20 cellular contexts compared by ENCODE assay signal in the genomic region with DNA sequence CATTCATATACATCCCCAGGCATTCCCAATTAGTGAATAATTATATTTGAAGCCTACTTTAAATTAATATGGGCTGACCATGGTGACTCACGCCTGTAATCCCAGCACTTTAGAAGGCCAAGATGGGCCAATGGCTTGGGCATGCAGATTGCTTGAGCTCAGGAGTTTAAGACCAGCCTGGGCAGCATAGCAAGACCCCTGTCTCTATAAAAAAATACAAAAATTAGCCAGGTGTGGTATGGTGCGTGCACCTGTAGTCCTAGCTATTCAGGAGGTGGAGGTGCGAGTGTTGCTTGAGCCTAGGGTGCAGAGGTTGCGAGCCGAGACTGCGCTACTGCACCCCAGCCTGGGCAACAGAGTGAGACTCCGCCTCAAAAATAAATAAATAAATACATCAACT. TPM values are rescaled to one million over a fixed set of nuclear protein-coding genes. Genes with fewer than 3 reads are reported as not detected.
DNase-seq lines count a peak whose midpoint lies in the region; ATAC-seq and TF ChIP-seq lines count a peak whose summit lies in the region.
"Had no signal": no experiment of that assay in that cellular context is flagged by ENCODE, and none has a peak within 500 bp of the region (broad histone marks: within the 10 kb centered on the region; RNA-seq: fewer than 3 reads in every experiment).

No MANE protein-coding gene starts in this region.

- intact Hi-C loops in OCI-LY7 (cut with micrococcal nuclease; ENCODE audit: unreplicated experiment) = loop anchor here (10.0 kb wide), 1 partner anchor 177 kb away; no protein-coding TSS in a partner anchor

- H3K9me3 Mint-ChIP-seq in stimulated activated naive CD8-positive, alpha-beta T cell treated with anti-CD3 and anti-CD28 coated beads, Interleukin-15, Interleukin-2, amounts not matched to agents 100 ng/mL and 50 ng/mL, for 24 hours = no peaks in the 10 kb centered on the region
- H3K9me3 Mint-ChIP-seq in stimulated activated naive CD8-positive, alpha-beta T cell treated with anti-CD3 and anti-CD28 coated beads, Interleukin-15, amount 100 ng/mL, for 72 hours = no peaks in the 10 kb centered on the region
- H3K9me3 Mint-ChIP-seq in central memory CD8-positive, alpha-beta T cell = no peaks in the 10 kb centered on the region
- H3K9me3 Mint-ChIP-seq: GM23338, HFFc6 had no signal

- DNase-seq in stimulated activated naive CD8-positive, alpha-beta T cell treated with anti-CD3 and anti-CD28 coated beads, Interleukin-15, amount 100 ng/mL, for 72 hours = no peak
- DNase-seq in OCI-LY7 (ENCODE audit: low spot score) (no peak), NCI-H1048 (lab: John Stamatoyannopoulos, UW) (no peak), NCI-H526 (lab: John Stamatoyannopoulos, UW) (no peak), activated T-cell treated with anti-CD3 and anti-CD28 coated beads for 4 hours (no peak)
- DNase-seq in central memory CD8-positive, alpha-beta T cell (ENCODE audit: low spot score in 2 of 2) = no peak
- DNase-seq in effector CD8-positive, alpha-beta T cell (lab: John Stamatoyannopoulos, UW) = no peak
- DNase-seq: Calu3, HFFc6, KG1, NCI-H1436 treated with DMSO at 0.1 percent for 48 hours, NCI-H2029 treated with DMSO at 0.1 percent for 48 hours, NCI-H510A, Peyer's patch had no signal

- H4K20me1 ChIP-seq in OCI-LY7 (ENCODE audit: insufficient read depth, low read length) = peaks cover 38% of the 10 kb centered on the region; the same call in 1 of the 2 replicates

- peaks cover 44% of the 10 kb centered on the region for H3K36me3 ChIP-seq in OCI-LY7 (ENCODE audit: insufficient read depth, low read length)
- H3K36me3 ChIP-seq: Peyer's patch had no signal

- H3K27ac Mint-ChIP-seq in stimulated activated naive CD8-positive, alpha-beta T cell treated with anti-CD3 and anti-CD28 coated beads, Interleukin-15, Interleukin-2, amounts not matched to agents 100 ng/mL and 50 ng/mL, for 24 hours = peak overlapping the region; percentile 2
- no peak overlapping the region for H3K27ac Mint-ChIP-seq in stimulated activated naive CD8-positive, alpha-beta T cell treated with anti-CD3 and anti-CD28 coated beads, Interleukin-15, amount 100 ng/mL, for 72 hours
- no peak overlapping the region for H3K27ac Mint-ChIP-seq in central memory CD8-positive, alpha-beta T cell (ENCODE audit: low read depth)
- H3K27ac Mint-ChIP-seq: GM23338, HFFc6 had no signal

- H3K9me3 ChIP-seq in OCI-LY7 (ENCODE audit: low read length) = no peaks in the 10 kb centered on the region
- H3K9me3 ChIP-seq: A549, Peyer's patch had no signal

- H3K4me2 ChIP-seq in OCI-LY7 (ENCODE audit: low read length) = peak overlapping the region; percentile 26; the same call in 1 of the 2 replicates
- H3K4me2 ChIP-seq: A549, GM23338 had no signal

- no peak overlapping the region for H3K27ac ChIP-seq in OCI-LY7 (ENCODE audit: low read depth, low read length, poor library complexity, severe bottlenecking)
- H3K27ac ChIP-seq: A549, C4-2B, Peyer's patch, SK-N-MC had no signal

- H3K36me3 Mint-ChIP-seq in stimulated activated naive CD8-positive, alpha-beta T cell treated with anti-CD3 and anti-CD28 coated beads, Interleukin-15, Interleukin-2, amounts not matched to agents 100 ng/mL and 50 ng/mL, for 24 hours (ENCODE audit: low read depth) = peaks cover 15% of the 10 kb centered on the region
- H3K36me3 Mint-ChIP-seq in central memory CD8-positive, alpha-beta T cell (ENCODE audit: insufficient read depth) = peaks cover 6% of the 10 kb centered on the region

- H3K79me2 ChIP-seq in OCI-LY7 (ENCODE audit: insufficient read depth, low read depth, low read length) = peaks cover 85% of the 10 kb centered on the region

- no peak for ATAC-seq in stimulated activated naive CD8-positive, alpha-beta T cell treated with anti-CD3 and anti-CD28 coated beads, Interleukin-15, amount 100 ng/mL, for 72 hours
- no peak for ATAC-seq in central memory CD8-positive, alpha-beta T cell (replicated peaks; ENCODE audit: extremely low read depth, poor library complexity, severe bottlenecking)
- ATAC-seq: A549, GM23338, Right ventricle myocardium inferior had no signal

- POLR2A ChIA-PET in OCI-LY7 (lab: Charles Lee) = interaction anchor here (0.7 to 1.9 kb wide), 4 partner anchors 14 to 588 kb away, joined by 3 to 7 read pairs (median 4); no protein-coding TSS in a partner anchor

- H3K4me3 Mint-ChIP-seq in stimulated activated naive CD8-positive, alpha-beta T cell treated with anti-CD3 and anti-CD28 coated beads, Interleukin-15, Interleukin-2, amounts not matched to agents 100 ng/mL and 50 ng/mL, for 24 hours = no peak overlapping the region
- H3K4me3 Mint-ChIP-seq in stimulated activated naive CD8-positive, alpha-beta T cell treated with anti-CD3 and anti-CD28 coated beads, Interleukin-15, amount 100 ng/mL, for 72 hours = peak overlapping the region in 1 of 2 donors; percentile 40
- H3K4me3 Mint-ChIP-seq in central memory CD8-positive, alpha-beta T cell = peak overlapping the region; percentile 69
- H3K4me3 Mint-ChIP-seq: GM23338, HFFc6 had no signal

- H3K4me1 ChIP-seq in OCI-LY7 (ENCODE audit: insufficient read depth, low read length, poor library complexity, severe bottlenecking) = peaks cover 33% of the 10 kb centered on the region

- no peak overlapping the region for H3K4me3 ChIP-seq in OCI-LY7 (ENCODE audit: low read depth, low read length, poor library complexity, severe bottlenecking)
- H3K4me3 ChIP-seq: A549, GM23338, Peyer's patch, SK-N-MC had no signal

- no peaks in the 10 kb centered on the region for H3K9me2 ChIP-seq in OCI-LY7 (ENCODE audit: insufficient read depth, low read length)

- peaks cover 67% of the 10 kb centered on the region for H3K4me1 Mint-ChIP-seq in stimulated activated naive CD8-positive, alpha-beta T cell treated with anti-CD3 and anti-CD28 coated beads, Interleukin-15, Interleukin-2, amounts not matched to agents 100 ng/mL and 50 ng/mL, for 24 hours (ENCODE audit: low read depth)
- peaks cover 39% of the 10 kb centered on the region for H3K4me1 Mint-ChIP-seq in stimulated activated naive CD8-positive, alpha-beta T cell treated with anti-CD3 and anti-CD28 coated beads, Interleukin-15, amount 100 ng/mL, for 72 hours
- H3K4me1 Mint-ChIP-seq in central memory CD8-positive, alpha-beta T cell = peaks cover 59% of the 10 kb centered on the region

- CTCF ChIA-PET in OCI-LY7 (lab: Charles Lee; ENCODE audit: unreplicated experiment) = no interaction called here

- no peaks in the 10 kb centered on the region for H3K27me3 Mint-ChIP-seq in stimulated activated naive CD8-positive, alpha-beta T cell treated with anti-CD3 and anti-CD28 coated beads, Interleukin-15, Interleukin-2, amounts not matched to agents 100 ng/mL and 50 ng/mL, for 24 hours
- H3K27me3 Mint-ChIP-seq in stimulated activated naive CD8-positive, alpha-beta T cell treated with anti-CD3 and anti-CD28 coated beads, Interleukin-15, amount 100 ng/mL, for 72 hours = no peaks in the 10 kb centered on the region
- no peaks in the 10 kb centered on the region for H3K27me3 Mint-ChIP-seq in central memory CD8-positive, alpha-beta T cell

- H2AFZ ChIP-seq in OCI-LY7 (ENCODE audit: low read length) = no peak overlapping the region
- H2AFZ ChIP-seq: GM23338 had no signal

- TF ChIP-seq CTCF in OCI-LY7 (conservative IDR thresholded peaks at IDR 0.05; ENCODE audit: low read length) = no peak

- BruUV-seq in OCI-LY7 (replicated peaks; lab: Mats Ljungman, UMichigan) = no TSS peak

RNA-seq across cellular contexts. Expression of a gene that starts 7.6 kb away (rescaled TPM):
- total RNA-seq in OCI-LY7 (2014; rRNA removed; shearing (Covaris generic)) = 30.1 and 30.5 TPM in 2 replicates
- total RNA-seq in OCI-LY7 (2022) = 44.9 and 49.5 TPM in 2 replicates
